21 cellular contexts compared by ENCODE assay signal in genomic region chr2:241211276-241211675, GRCh38. TPM values are rescaled to one million over a fixed set of nuclear protein-coding genes. Genes with fewer than 3 reads are reported as not detected.
DNase-seq lines count a peak whose midpoint lies in the region; ATAC-seq, FAIRE-seq and TF ChIP-seq lines count a peak whose summit lies in the region.
"Had no signal": no experiment of that assay in that cellular context is flagged by ENCODE, and none has a peak within 500 bp of the region (broad histone marks: within the 10 kb centered on the region; RNA-seq: fewer than 3 reads in every experiment).

No MANE protein-coding gene starts in this region.

- H3K18ac ChIP-seq in mesendoderm (ENCODE audit: low read length) = no peak overlapping the region
- no peak overlapping the region for H3K18ac ChIP-seq in mesenchymal stem cell (ENCODE audit: low read depth in 1 of 2, low read length in 2 of 2)

- H4K20me1 ChIP-seq in GM23338 (replicated peaks; ENCODE audit: insufficient read depth) = no peaks in the 10 kb centered on the region

- CTCF ChIA-PET in MCF 10A (lab: Yijun Ruan, JAX) = interaction anchor here (0.7 kb wide), 1 partner anchor 73 kb away, joined by 3 read pairs; no protein-coding TSS in a partner anchor

- H4K8ac ChIP-seq in mesendoderm (ENCODE audit: low read depth, low read length) (no peak overlapping the region), mesenchymal stem cell (ENCODE audit: low read length) (no peak overlapping the region)

- TF ChIP-seq CTCF in GM23338 (conservative IDR thresholded peaks at IDR 0.05; ENCODE audit: low read depth in 2 of 2) = peak in 1 of 2 experiments; percentile 34; a peak in 2 of 4 replicates
- no peak for TF ChIP-seq CTCF in MCF 10A (IDR thresholded peaks at IDR 0.05; ENCODE audit: unreplicated experiment)

- no peak overlapping the region for H2AFZ ChIP-seq in GM23338
- H2AFZ ChIP-seq in mesenchymal stem cell (ENCODE audit: low read depth, low read length) = no peak overlapping the region
- H2AFZ ChIP-seq: hepatocyte, parathyroid adenoma had no signal

- no peak overlapping the region for H3K9ac ChIP-seq in mesendoderm (ENCODE audit: low read length)
- H3K9ac ChIP-seq in mesenchymal stem cell (ENCODE audit: low read length) = no peak overlapping the region
- H3K9ac ChIP-seq: parathyroid adenoma had no signal

- no peak overlapping the region for H3K56ac ChIP-seq in mesendoderm (ENCODE audit: low read length)

- H3K79me1 ChIP-seq in mesendoderm (ENCODE audit: low read length) (no peaks in the 10 kb centered on the region), mesenchymal stem cell (replicated peaks; ENCODE audit: low read length, poor library complexity, severe bottlenecking) (no peaks in the 10 kb centered on the region)

- no peak overlapping the region for H3K27ac ChIP-seq in GM23338 (ENCODE audit: low read depth)
- no peak overlapping the region for H3K27ac ChIP-seq in mesendoderm (ENCODE audit: low read depth, low read length)
- H3K27ac ChIP-seq in mesenchymal stem cell (ENCODE audit: low read length, poor library complexity, severe bottlenecking) = no peak overlapping the region
- H3K27ac ChIP-seq: hepatocyte, lower lobe of right lung, parathyroid adenoma, upper lobe of right lung had no signal

- no peak overlapping the region for H3K4me3 ChIP-seq in GM23338
- no peak overlapping the region for H3K4me3 ChIP-seq in mesendoderm (ENCODE audit: low read length)
- H3K4me3 ChIP-seq in mesenchymal stem cell (ENCODE audit: insufficient read depth in 1 of 2, low read depth in 1 of 2, low read length in 2 of 2) = no peak overlapping the region
- H3K4me3 ChIP-seq: hepatocyte, lower lobe of right lung, upper lobe of right lung had no signal

- H3K79me2 ChIP-seq in GM23338 (replicated peaks; ENCODE audit: insufficient read depth) = no peaks in the 10 kb centered on the region
- H3K79me2 ChIP-seq in mesendoderm (ENCODE audit: control insufficient read depth, insufficient read depth, low read length) = no peaks in the 10 kb centered on the region
- H3K79me2 ChIP-seq: hepatocyte, parathyroid adenoma had no signal

- H4K5ac ChIP-seq in mesendoderm (ENCODE audit: low read length) = no peak overlapping the region

- H2BK5ac ChIP-seq in mesendoderm (ENCODE audit: low read length) = no peak overlapping the region
- no peak overlapping the region for H2BK5ac ChIP-seq in mesenchymal stem cell (ENCODE audit: low read depth, low read length, poor library complexity, severe bottlenecking)

- DNase-seq in DMS153 treated with DMSO at 0.1 percent for 48 hours (lab: John Stamatoyannopoulos, UW; ENCODE audit: unreplicated experiment) (peak; percentile 60), GM23338 (ENCODE audit: low spot score) (no peak), OCI-M1 (lab: John Stamatoyannopoulos, UW) (peak; percentile 5), mesendoderm (peak; percentile 53), MCF 10A (ENCODE audit: unreplicated experiment) (no peak), NCI-H2171 treated with DMSO at 0.1 percent for 48 hours (lab: John Stamatoyannopoulos, UW) (no peak), mesenchymal stem cell (no peak), RCC 7860 (ENCODE audit: low spot score) (no peak)
- DNase-seq: activated CD4-positive, alpha-beta T cell treated with anti-CD3 and anti-CD28 coated beads for 1 hour; COR-L47; foreskin fibroblast; H7; lower lobe of right lung; MV-4-11; naive B cell; RPMI8226; stimulated activated CD4-positive, alpha-beta T cell treated with anti-CD3 and anti-CD28 coated beads, Interleukin-1b, Interleukin-23, amount 100 ng/mL, for 48 hours; upper lobe of right lung had no signal

- POLR2A ChIA-PET in MCF 10A (lab: Yijun Ruan, JAX) = no interaction called here

- no CpG with 5 or more reads among the region's 2 CpGs for WGBS in mesendoderm (ENCODE audit: extremely low coverage, insufficient coverage, low lambda C conversion rate)
- 39% methylated on average over 2 of the region's 2 CpGs for WGBS in mesenchymal stem cell

- H3K36me3 ChIP-seq in GM23338 (ENCODE audit: insufficient read depth) = no peaks in the 10 kb centered on the region
- no peaks in the 10 kb centered on the region for H3K36me3 ChIP-seq in mesendoderm (ENCODE audit: control insufficient read depth, insufficient read depth, low read length)
- no peaks in the 10 kb centered on the region for H3K36me3 ChIP-seq in mesenchymal stem cell (ENCODE audit: control insufficient read depth in 1 of 2, insufficient read depth in 2 of 2, low read depth in 1 of 2, low read length in 2 of 2)
- H3K36me3 ChIP-seq: lower lobe of right lung, upper lobe of right lung had no signal

- H3F3A ChIP-seq in GM23338 (replicated peaks; ENCODE audit: low read depth) = no peaks in the 10 kb centered on the region

- H3K9me3 ChIP-seq in mesenchymal stem cell (ENCODE audit: control insufficient read depth, low read length) = no peaks in the 10 kb centered on the region
- H3K9me3 ChIP-seq: lower lobe of right lung, upper lobe of right lung had no signal

- H2AK5ac ChIP-seq in mesendoderm (ENCODE audit: low read length) (no peak overlapping the region), mesenchymal stem cell (ENCODE audit: low read length, severe bottlenecking) (no peak overlapping the region)

- H3K4me1 ChIP-seq in GM23338 (ENCODE audit: insufficient read depth) (peaks cover 6% of the 10 kb centered on the region; the same call in 1 of the 2 replicates), mesendoderm (ENCODE audit: control insufficient read depth, low read depth, low read length) (no peaks in the 10 kb centered on the region), mesenchymal stem cell (ENCODE audit: control insufficient read depth, insufficient read depth, low read depth, low read length) (no peaks in the 10 kb centered on the region)
- H3K4me1 ChIP-seq: lower lobe of right lung, parathyroid adenoma, upper lobe of right lung had no signal

- no peaks in the 10 kb centered on the region for H3K36me3 Mint-ChIP-seq in GM23338 (ENCODE audit: low read depth)
- no peaks in the 10 kb centered on the region for H3K36me3 Mint-ChIP-seq in MCF 10A (ENCODE audit: insufficient read depth, unreplicated experiment)
- H3K36me3 Mint-ChIP-seq: naive B cell had no signal

- intact Hi-C loops in MCF 10A (cut with micrococcal nuclease) = loop anchor here (10.0 kb wide), 1 partner anchor 356 kb away; no protein-coding TSS in a partner anchor

- ATAC-seq in GM23338 = peak; percentile 15
- ATAC-seq: lower lobe of right lung, upper lobe of right lung had no signal

- H3K27ac Mint-ChIP-seq in GM23338 (no peak overlapping the region), MCF 10A (ENCODE audit: low read depth, unreplicated experiment) (no peak overlapping the region)

- H3K9me2 ChIP-seq in GM23338 (ENCODE audit: insufficient read depth) = no peaks in the 10 kb centered on the region

- H4K91ac ChIP-seq in mesenchymal stem cell (ENCODE audit: low read length) = no peak overlapping the region

- H3K9me3 Mint-ChIP-seq in GM23338 (no peaks in the 10 kb centered on the region; the same call in 2 of the 3 replicates), MCF 10A (ENCODE audit: unreplicated experiment) (no peaks in the 10 kb centered on the region)

- H3K23ac ChIP-seq in mesendoderm (ENCODE audit: low read length) = no peak overlapping the region
- H3K23ac ChIP-seq in mesenchymal stem cell (ENCODE audit: low read length in 2 of 2) = no peak overlapping the region

- H2BK15ac ChIP-seq in mesendoderm (replicated peaks; ENCODE audit: low read depth) (no peak overlapping the region), mesenchymal stem cell (ENCODE audit: low read depth, poor library complexity, severe bottlenecking) (no peak overlapping the region)

- H3K14ac ChIP-seq in mesenchymal stem cell (ENCODE audit: low read length in 2 of 2) = no peak overlapping the region

- no TSS peak for BruUV-seq in MCF 10A (replicated peaks; lab: Mats Ljungman, UMichigan)

- no peak overlapping the region for H3K4me2 ChIP-seq in GM23338
- no peak overlapping the region for H3K4me2 ChIP-seq in mesendoderm (ENCODE audit: low read length)
- H3K4me2 ChIP-seq in mesenchymal stem cell (ENCODE audit: low read length, poor library complexity, severe bottlenecking) = no peak overlapping the region
- H3K4me2 ChIP-seq: hepatocyte had no signal

- H2BK12ac ChIP-seq in mesenchymal stem cell (ENCODE audit: low read length in 2 of 2) = no peak overlapping the region

- H3K4me1 Mint-ChIP-seq in GM23338 (peaks cover 10% of the 10 kb centered on the region; the same call in 2 of the 3 replicates), MCF 10A (ENCODE audit: insufficient read depth, unreplicated experiment) (no peaks in the 10 kb centered on the region)

- H2BK120ac ChIP-seq in mesendoderm (ENCODE audit: low read depth, low read length) = no peak overlapping the region
- H2BK120ac ChIP-seq in mesenchymal stem cell (ENCODE audit: low read depth, low read length) = no peak overlapping the region

- H3K4me3 Mint-ChIP-seq in GM23338 = no peak overlapping the region
- no peak overlapping the region for H3K4me3 Mint-ChIP-seq in MCF 10A (ENCODE audit: unreplicated experiment)
- H3K4me3 Mint-ChIP-seq: naive B cell had no signal

- no peaks in the 10 kb centered on the region for H3K27me3 ChIP-seq in GM23338 (ENCODE audit: insufficient read depth)
- H3K27me3 ChIP-seq in mesendoderm (ENCODE audit: insufficient read depth, low read length, poor library complexity) = no peaks in the 10 kb centered on the region
- H3K27me3 ChIP-seq in mesenchymal stem cell (ENCODE audit: control insufficient read depth in 1 of 2, insufficient read depth in 1 of 2, low read length in 2 of 2) = peaks cover 17 to 77% of the 10 kb centered on the region in 2 experiments
- H3K27me3 ChIP-seq: upper lobe of right lung had no signal

- FAIRE-seq in RCC 7860 (lab: Jason Lieb, UNC) = no peak
- FAIRE-seq: islet of Langerhans had no signal

- H3K4ac ChIP-seq in mesendoderm (ENCODE audit: low read depth, low read length) = no peak overlapping the region
- no peak overlapping the region for H3K4ac ChIP-seq in mesenchymal stem cell (ENCODE audit: low read depth in 1 of 2, low read length in 2 of 2)

- H3K27me3 Mint-ChIP-seq in GM23338 (ENCODE audit: insufficient read depth, low read depth, poor library complexity) = peaks cover 13% of the 10 kb centered on the region
- H3K27me3 Mint-ChIP-seq in MCF 10A (ENCODE audit: insufficient read depth, unreplicated experiment) = peaks cover 34% of the 10 kb centered on the region
- H3K27me3 Mint-ChIP-seq: naive B cell had no signal

TF ChIP-seq in GM23338, 12 proteins besides CTCF, POLR2A, EP300 and RAD21 (continues in another document):
- no peak for TF ChIP-seq STAT1 (IDR thresholded peaks at IDR 0.05; ENCODE audit: unreplicated experiment)
- no peak for TF ChIP-seq ZNF331 (CRISPR knock-in tag; IDR thresholded peaks at IDR 0.05; ENCODE audit: low read depth)

RNA-seq across cellular contexts. Expression of gene ANO7, which starts 22.8 kb away (rescaled TPM):
- total RNA-seq in GM23338 (2014; rRNA removed; shearing (Covaris generic)) = 3.3 and 5.1 TPM in 2 replicates
- polyA plus RNA-seq in GM23338 (2016; fragmentation: Nextera tagmentation; extraction: Ambion mirVana) = 3.6 and 4.0 TPM in 2 replicates
- polyA plus RNA-seq in mesendoderm (2013, experiment 1 of 2) = 2.7 TPM
- polyA plus RNA-seq in mesendoderm (2013, experiment 2 of 2) = 2.5 TPM
- total RNA-seq in MCF 10A (2022) = 0.14 and 0.15 TPM in 2 replicates
- polyA plus RNA-seq in mesenchymal stem cell (2013, experiment 1 of 2) = 1.5 TPM
- 1.4 TPM for polyA plus RNA-seq in mesenchymal stem cell (2013, experiment 2 of 2)

Comparison
In these comparisons a context has a peak if more than half of its experiments do, and no peak if none do; other contexts are left out.
1. DNase-seq: peak in DMS153 treated with DMSO at 0.1 percent for 48 hours (single experiment), OCI-M1 (single experiment) and mesendoderm (single experiment); none in GM23338 (single experiment), MCF 10A (single experiment), NCI-H2171 treated with DMSO at 0.1 percent for 48 hours (single experiment), mesenchymal stem cell (single experiment) and RCC 7860 (single experiment).